10 cellular contexts compared by ENCODE assay signal in the genomic region with DNA sequence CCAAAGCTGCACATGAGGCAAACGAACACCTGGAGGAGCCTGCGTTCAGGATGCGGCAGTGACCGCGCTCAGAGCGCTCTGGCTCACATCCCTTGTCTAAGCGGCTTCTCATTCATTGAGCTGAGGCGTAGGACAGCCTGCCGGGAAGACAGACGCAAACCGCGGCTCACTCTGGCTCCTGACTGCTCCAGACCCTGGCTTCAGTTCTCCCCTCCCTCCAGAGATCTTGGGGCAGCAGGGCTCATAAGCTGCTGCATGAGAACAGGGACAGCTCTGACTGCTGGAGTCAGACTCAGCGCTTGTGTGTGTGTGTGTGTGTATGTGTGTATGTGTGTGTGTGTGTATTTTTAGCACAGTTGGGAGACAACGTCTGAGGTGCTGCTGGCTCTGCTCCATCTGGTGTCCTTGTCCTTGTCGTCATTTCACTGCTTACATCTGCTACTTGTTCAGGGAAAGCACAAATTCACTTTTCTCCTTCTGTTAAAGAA. TPM values are rescaled to one million over a fixed set of nuclear protein-coding genes. Genes with fewer than 3 reads are reported as not detected.
DNase-seq lines count a peak whose midpoint lies in the region; ATAC-seq and TF ChIP-seq lines count a peak whose summit lies in the region.
"Had no signal": no experiment of that assay in that cellular context is flagged by ENCODE, and none has a peak within 500 bp of the region (broad histone marks: within the 10 kb centered on the region; RNA-seq: fewer than 3 reads in every experiment).

No MANE protein-coding gene starts in this region.

- H3K4me3 Mint-ChIP-seq in endodermal cell (no peak overlapping the region), nephron (peak overlapping the region in 2 of 3 experiments; percentile 16 to 36)
- H3K4me3 Mint-ChIP-seq: naive B cell; stimulated activated naive B cell treated with anti-CD40 and anti-IgM and Interleukin-4, amounts not matched to agents 10 μg/mL and 1 μg/mL and 100 μg/mL, for 72 hours had no signal

- no peak overlapping the region for H3K27ac Mint-ChIP-seq in endodermal cell
- H3K27ac Mint-ChIP-seq in nephron = peak overlapping the region; percentile 18 to 43 (median 19)
- H3K27ac Mint-ChIP-seq: naive B cell; stimulated activated naive B cell treated with anti-CD40 and anti-IgM and Interleukin-4, amounts not matched to agents 10 μg/mL and 1 μg/mL and 100 μg/mL, for 72 hours had no signal

- ATAC-seq in GM21367 (IDR thresholded peaks at IDR 0.05; ENCODE audit: unreplicated experiment) = no peak

- H3K27me3 Mint-ChIP-seq in endodermal cell (ENCODE audit: insufficient read depth) = peaks cover 5% of the 10 kb centered on the region
- H3K27me3 Mint-ChIP-seq in nephron (ENCODE audit: low read depth) = peaks cover 31% of the 10 kb centered on the region

- TF ChIP-seq CTCF in endodermal cell (conservative IDR thresholded peaks at IDR 0.05) (peak; percentile 28), nephron (IDR thresholded peaks at IDR 0.05; ENCODE audit: unreplicated experiment in 3 of 3) (no peak)

- H3K36me3 ChIP-seq in endodermal cell (ENCODE audit: control insufficient read depth, insufficient read depth, low read length) = no peaks in the 10 kb centered on the region

- H3K9me3 ChIP-seq in endodermal cell (ENCODE audit: control insufficient read depth, low read length) = no peaks in the 10 kb centered on the region

- no peak overlapping the region for H3K27ac ChIP-seq in endodermal cell (ENCODE audit: low read depth, low read length)

- H3K4me1 Mint-ChIP-seq in endodermal cell (peaks cover 4% of the 10 kb centered on the region), nephron (peaks cover 50% of the 10 kb centered on the region)

- H3K4me3 ChIP-seq in endodermal cell (ENCODE audit: low read length) = no peak overlapping the region

- no peaks in the 10 kb centered on the region for H3K9me3 Mint-ChIP-seq in endodermal cell
- H3K9me3 Mint-ChIP-seq in nephron = no peaks in the 10 kb centered on the region
- H3K9me3 Mint-ChIP-seq: naive B cell had no signal

- DNase-seq in DMS53 (lab: John Stamatoyannopoulos, UW) (peak; percentile 79), M059J (ENCODE audit: low read depth) (peak; percentile 1), endodermal cell (peak; percentile 64), GM19238 (ENCODE audit: insufficient read length, low spot score) (no peak), RKO (ENCODE audit: low spot score) (no peak), cerebellar nuclear complex (lab: John Stamatoyannopoulos, UW) (no peak)
- DNase-seq: naive B cell; stimulated activated naive B cell treated with anti-CD40 and anti-IgM and Interleukin-4, amounts not matched to agents 10 μg/mL and 1 μg/mL and 100 μg/mL, for 72 hours had no signal

- no peak overlapping the region for H3K9ac ChIP-seq in endodermal cell (ENCODE audit: extremely low read depth, low read length, poor library complexity, severe bottlenecking)

- H3K4me1 ChIP-seq in endodermal cell (ENCODE audit: control insufficient read depth, insufficient read depth, low read length) = no peaks in the 10 kb centered on the region

- H3K36me3 Mint-ChIP-seq in endodermal cell (ENCODE audit: low read depth) (no peaks in the 10 kb centered on the region), nephron (ENCODE audit: low read depth) (no peaks in the 10 kb centered on the region)
- H3K36me3 Mint-ChIP-seq: naive B cell; stimulated activated naive B cell treated with anti-CD40 and anti-IgM and Interleukin-4, amounts not matched to agents 10 μg/mL and 1 μg/mL and 100 μg/mL, for 72 hours had no signal

- WGBS in endodermal cell (ENCODE audit: insufficient coverage in 1 of 2, insufficient read length in 1 of 2), 2 experiments = 50 to 81% methylated on average over 2 to 15 of the region's 15 CpGs

- H3K27me3 ChIP-seq in endodermal cell (ENCODE audit: control insufficient read depth, insufficient read depth, low read length, poor library complexity, severe bottlenecking) = no peaks in the 10 kb centered on the region

RNA-seq across cellular contexts. Expression of a gene that starts 15.8 kb away (rescaled TPM):
- total RNA-seq in M059J (2014; rRNA removed; shearing (Covaris generic)) = not detected in 2 replicates
- total RNA-seq in endodermal cell = not detected
- polyA plus RNA-seq in endodermal cell (2013, experiment 1 of 2) = not detected
- not detected for polyA plus RNA-seq in endodermal cell (2013, experiment 2 of 2)

Comparison
In these comparisons a context has a peak if more than half of its experiments do, and no peak if none do; other contexts are left out.
1. DNase-seq: peak in DMS53 (single experiment), M059J (single experiment) and endodermal cell (single experiment); none in GM19238 (single experiment), RKO (single experiment) and cerebellar nuclear complex (0 of 2).